Comparison of ENCODE assay signal across 19 cellular contexts in the genomic region with DNA sequence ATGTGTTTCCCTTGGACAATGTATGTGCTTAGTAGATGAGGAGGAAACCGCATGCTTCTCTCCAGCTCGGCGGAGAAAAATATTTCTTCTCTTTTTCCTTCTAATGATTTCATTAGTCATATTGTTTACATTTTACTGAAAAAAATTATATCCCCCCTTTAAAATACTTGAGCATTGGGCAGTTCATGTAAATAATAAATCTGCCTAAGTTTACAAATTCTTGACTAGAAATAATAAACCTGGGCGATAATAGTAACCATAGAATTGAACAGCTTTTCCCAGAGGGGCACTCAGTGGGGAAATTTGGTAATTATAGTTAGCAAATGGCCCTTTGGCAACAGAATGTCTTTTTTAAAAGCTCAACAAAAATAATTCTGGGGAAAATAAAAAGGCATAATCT. TPM values are rescaled to one million over a fixed set of nuclear protein-coding genes. Genes with fewer than 3 reads are reported as not detected.
DNase-seq lines count a peak whose midpoint lies in the region; ATAC-seq and TF ChIP-seq lines count a peak whose summit lies in the region.
"Had no signal": no experiment of that assay in that cellular context is flagged by ENCODE, and none has a peak within 500 bp of the region (broad histone marks: within the 10 kb centered on the region; RNA-seq: fewer than 3 reads in every experiment).

No MANE protein-coding gene starts in this region.

- intact Hi-C loops in IMR-90 (cut with micrococcal nuclease), result no loop called here
- intact Hi-C loops in Right ventricle myocardium inferior (cut with DNase I), result no loop called here

- H4K20me1 ChIP-seq in IMR-90 (ENCODE audit: insufficient read depth, low read length), result no peaks in the 10 kb centered on the region
- H4K20me1 ChIP-seq: BLaER1 treated with 17β-estradiol and CSF1 and Interleukin-3, amounts not matched to agents 10 nM and 100 nM had no signal

- H3K56ac ChIP-seq in IMR-90 (ENCODE audit: extremely low read depth, insufficient read depth, low read length), result no peak overlapping the region

- H3K9me1 ChIP-seq in IMR-90 (ENCODE audit: insufficient read depth, low read length), result no peaks in the 10 kb centered on the region; the same call in 1 of the 2 replicates

- TF ChIP-seq CTCF in AG04450 (IDR thresholded peaks at IDR 0.05; ENCODE audit: low read depth, low read length), result no peak
- TF ChIP-seq CTCF in IMR-90 (conservative IDR thresholded peaks at IDR 0.05; ENCODE audit: low read depth, low read length), result no peak

- CTCF ChIA-PET in AG04450 (lab: Charles Lee) (interaction anchor here (1.3 to 2.1 kb wide), 4 partner anchors 44 to 387 kb away, joined by 4 to 8 read pairs (median 5); a partner anchor contains a TSS), IMR-90 (lab: Yijun Ruan, JAX) (no interaction called here)

- DNase-seq in AG04450 (ENCODE audit: low read depth, low spot score) (peak; percentile 46), IMR-90 (peak; percentile 68), fibroblast of gingiva (ENCODE audit: low read depth) (peak; percentile 46), T-helper 1 cell (no peak), Right ventricle myocardium inferior (ENCODE audit: missing footprints) (no peak)
- DNase-seq: AML-193; BE2C; CD4-positive, alpha-beta T cell; CD8-positive, alpha-beta memory T cell; DMS 273 treated with DMSO at 0.1 percent for 48 hours; DMS79; EL; GDM1; GOT3; H7; HCEC 1CT had no signal

- H4K5ac ChIP-seq in IMR-90 (ENCODE audit: low read depth, low read length), result no peak overlapping the region

- H2AFZ ChIP-seq in IMR-90 (replicated peaks; ENCODE audit: low read length, poor library complexity), result no peak overlapping the region

- H2BK5ac ChIP-seq in IMR-90 (ENCODE audit: low read depth, low read length, poor library complexity, severe bottlenecking), result no peak overlapping the region

- H3K9me3 ChIP-seq in AG04450 (ENCODE audit: control insufficient read depth, insufficient read depth, low read length) (no peaks in the 10 kb centered on the region), IMR-90 (ENCODE audit: control insufficient read depth, insufficient read depth, low read length) (no peaks in the 10 kb centered on the region)
- H3K9me3 ChIP-seq: BE2C; BLaER1 treated with 17β-estradiol and CSF1 and Interleukin-3, amounts not matched to agents 10 nM and 100 nM had no signal

- no TSS peak for BruUV-seq in IMR-90 (replicated peaks; lab: Mats Ljungman, UMichigan)

- in situ Hi-C loops in IMR-90 (cut with MboI; ENCODE audit: low sequenced_read_pairs), result no loop called here

- TF ChIP-seq RAD21 in IMR-90 (IDR thresholded peaks at IDR 0.05; ENCODE audit: low read length), result no peak

- H3K23ac ChIP-seq in IMR-90 (ENCODE audit: low read depth, low read length), result no peak overlapping the region

- no peak overlapping the region for H2AK5ac ChIP-seq in IMR-90 (ENCODE audit: low read depth, low read length)

- dilution Hi-C loops in IMR-90 (cut with HindIII; ENCODE audit: low sequenced_read_pairs, unreplicated experiment), result no loop called here

- H3K27ac ChIP-seq in AG04450 (ENCODE audit: low read depth, low read length) (no peak overlapping the region), IMR-90 (ENCODE audit: insufficient read depth, low read length) (peak overlapping the region; percentile 19; the same call in 1 of the 2 replicates)
- H3K27ac ChIP-seq: BLaER1 treated with 17β-estradiol and CSF1 and Interleukin-3, amounts not matched to agents 10 nM and 100 nM had no signal

- H3K18ac ChIP-seq in IMR-90 (ENCODE audit: low read depth, low read length), result no peak overlapping the region

- H4K91ac ChIP-seq in IMR-90 (ENCODE audit: insufficient read depth, low read depth, low read length), result no peak overlapping the region

- H3K9ac ChIP-seq in IMR-90 (ENCODE audit: low read depth, low read length), result no peak overlapping the region
- H3K9ac ChIP-seq: BLaER1 treated with 17β-estradiol and CSF1 and Interleukin-3, amounts not matched to agents 10 nM and 100 nM had no signal

- H2BK20ac ChIP-seq in IMR-90 (ENCODE audit: low read depth, low read length), result no peak overlapping the region

- H2AK9ac ChIP-seq in IMR-90 (replicated peaks; ENCODE audit: low read depth, low read length, poor library complexity), result no peak overlapping the region

- H3K36me3 ChIP-seq in IMR-90 (ENCODE audit: control insufficient read depth, insufficient read depth, low read length), result no peaks in the 10 kb centered on the region
- H3K36me3 ChIP-seq: BE2C; BLaER1 treated with 17β-estradiol and CSF1 and Interleukin-3, amounts not matched to agents 10 nM and 100 nM had no signal

- ATAC-seq in IMR-90 (ENCODE audit: low read depth), result peak; percentile 83
- ATAC-seq in GM19395 (IDR thresholded peaks at IDR 0.05; ENCODE audit: unreplicated experiment), result no peak
- ATAC-seq in Right ventricle myocardium inferior, result no peak
- ATAC-seq: GM12878 had no signal

- no peaks in the 10 kb centered on the region for H3K4me1 ChIP-seq in IMR-90 (ENCODE audit: control insufficient read depth, insufficient read depth, low read length)
- H3K4me1 ChIP-seq: BE2C had no signal

- peak overlapping the region; percentile 14 for H3K4me2 ChIP-seq in IMR-90 (ENCODE audit: low read depth, low read length)

- WGBS in IMR-90 (ENCODE audit: extremely low coverage in 2 of 2, insufficient read length in 1 of 2), 2 experiments, result no CpG with 5 or more reads among the region's 4 CpGs

- H4K8ac ChIP-seq in IMR-90 (ENCODE audit: low read depth in 2 of 2, low read length in 2 of 2), result no peak overlapping the region

- H3K27me3 ChIP-seq in AG04450 (ENCODE audit: control insufficient read depth, insufficient read depth, low read length) (no peaks in the 10 kb centered on the region), IMR-90 (ENCODE audit: control insufficient read depth, insufficient read depth, low read length) (no peaks in the 10 kb centered on the region)
- H3K27me3 ChIP-seq: BLaER1 treated with 17β-estradiol and CSF1 and Interleukin-3, amounts not matched to agents 10 nM and 100 nM had no signal

- no peak overlapping the region for H2BK120ac ChIP-seq in IMR-90 (ENCODE audit: low read depth, low read length)

- H3K14ac ChIP-seq in IMR-90 (replicated peaks; ENCODE audit: low read depth, low read length), result no peak overlapping the region

- H3K79me1 ChIP-seq in IMR-90 (ENCODE audit: low read depth in 1 of 2, low read length in 2 of 2), result no peaks in the 10 kb centered on the region

- H3K4ac ChIP-seq in IMR-90 (ENCODE audit: low read depth, low read length), result no peak overlapping the region

- H3K4me3 ChIP-seq in AG04450 (ENCODE audit: low read depth, low read length) (no peak overlapping the region), IMR-90 (ENCODE audit: insufficient read depth, low read depth, low read length) (no peak overlapping the region)
- H3K4me3 ChIP-seq: BLaER1 treated with 17β-estradiol and CSF1 and Interleukin-3, amounts not matched to agents 10 nM and 100 nM; GM12878 had no signal

- no peak overlapping the region for H2BK15ac ChIP-seq in IMR-90 (ENCODE audit: low read depth, low read length)

- POLR2A ChIA-PET in AG04450 (lab: Yijun Ruan, JAX) (interaction anchor here (0.6 to 1.8 kb wide), 5 partner anchors 15 to 93 kb away, joined by 3 to 5 read pairs (median 3); a partner anchor contains a TSS), IMR-90 (lab: Charles Lee; ENCODE audit: unreplicated experiment) (no interaction called here)

- TF ChIP-seq POLR2A in IMR-90 (IDR thresholded peaks at IDR 0.05; ENCODE audit: low read depth, low read length), result no peak

TF ChIP-seq in IMR-90, 13 proteins besides CTCF, POLR2A, EP300 and RAD21:
- no peak for TF ChIP-seq BHLHE40 (IDR thresholded peaks at IDR 0.05; ENCODE audit: low read depth, low read length)
- no peak for TF ChIP-seq RCOR1 (IDR thresholded peaks at IDR 0.05; ENCODE audit: insufficient replicate concordance, low read length)
- no peak for TF ChIP-seq CHD1 (IDR thresholded peaks at IDR 0.05; ENCODE audit: low read depth, low read length)
- TF ChIP-seq, protein P1, sequence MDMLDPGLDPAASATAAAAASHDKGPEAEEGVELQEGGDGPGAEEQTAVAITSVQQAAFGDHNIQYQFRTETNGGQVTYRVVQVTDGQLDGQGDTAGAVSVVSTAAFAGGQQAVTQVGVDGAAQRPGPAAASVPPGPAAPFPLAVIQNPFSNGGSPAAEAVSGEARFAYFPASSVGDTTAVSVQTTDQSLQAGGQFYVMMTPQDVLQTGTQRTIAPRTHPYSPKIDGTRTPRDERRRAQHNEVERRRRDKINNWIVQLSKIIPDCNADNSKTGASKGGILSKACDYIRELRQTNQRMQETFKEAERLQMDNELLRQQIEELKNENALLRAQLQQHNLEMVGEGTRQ (IDR thresholded peaks at IDR 0.05; ENCODE audit: low read depth, low read length), result no peak
- no peak for TF ChIP-seq MAFK (IDR thresholded peaks at IDR 0.05; ENCODE audit: low read depth, low read length)
- no peak for TF ChIP-seq NFE2L2 (IDR thresholded peaks at IDR 0.05; ENCODE audit: low read depth, low read length)
- no peak for TF ChIP-seq FOS (IDR thresholded peaks at IDR 0.05; ENCODE audit: low read depth, low read length)
- TF ChIP-seq, protein P2, sequence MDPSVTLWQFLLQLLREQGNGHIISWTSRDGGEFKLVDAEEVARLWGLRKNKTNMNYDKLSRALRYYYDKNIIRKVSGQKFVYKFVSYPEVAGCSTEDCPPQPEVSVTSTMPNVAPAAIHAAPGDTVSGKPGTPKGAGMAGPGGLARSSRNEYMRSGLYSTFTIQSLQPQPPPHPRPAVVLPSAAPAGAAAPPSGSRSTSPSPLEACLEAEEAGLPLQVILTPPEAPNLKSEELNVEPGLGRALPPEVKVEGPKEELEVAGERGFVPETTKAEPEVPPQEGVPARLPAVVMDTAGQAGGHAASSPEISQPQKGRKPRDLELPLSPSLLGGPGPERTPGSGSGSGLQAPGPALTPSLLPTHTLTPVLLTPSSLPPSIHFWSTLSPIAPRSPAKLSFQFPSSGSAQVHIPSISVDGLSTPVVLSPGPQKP (IDR thresholded peaks at IDR 0.05; ENCODE audit: borderline replicate concordance, low read depth, low read length), result no peak
- TF ChIP-seq MXI1 (IDR thresholded peaks at IDR 0.05; ENCODE audit: borderline replicate concordance, low read depth, low read length), result no peak
- TF ChIP-seq CEBPB (IDR thresholded peaks at IDR 0.05; ENCODE audit: low read depth, low read length), result no peak
- no peak for TF ChIP-seq SMC3 (IDR thresholded peaks at IDR 0.05; ENCODE audit: low read depth, low read length)
- no peak for TF ChIP-seq RFX5 (IDR thresholded peaks at IDR 0.05; ENCODE audit: low read depth, low read length)
- TF ChIP-seq MAZ (IDR thresholded peaks at IDR 0.05; ENCODE audit: borderline replicate concordance, low read depth, low read length), result no peak
TF ChIP-seq in IMR-90: peak in this region for 0.

RNA-seq across cellular contexts. Expression of a gene that starts 55.4 kb away (rescaled TPM):
- polyA plus RNA-seq in AG04450 (2011; rRNA removed) (63.9 and 104 TPM in 2 replicates), IMR-90 (2012; rRNA removed) (62.7 and 93.2 TPM in 2 replicates)
- 9.8 and 12.2 TPM in 2 replicates for polyA minus RNA-seq in AG04450 (2011; rRNA and poly(A)+ RNA removed)
- total RNA-seq in IMR-90 (2012; rRNA removed) (14.9 and 83.9 TPM in 2 replicates), Right ventricle myocardium inferior (24.0 TPM)
- 4.3 and 6.6 TPM in 2 replicates for polyA plus RNA-seq in IMR-90 (2012; cell fraction: cytosol; rRNA removed)
- 0.66 and 6.4 TPM in 2 replicates for polyA plus RNA-seq in IMR-90 (2012; cell fraction: nucleus; rRNA removed; ENCODE audit: low replicate concordance)

Comparison
In these comparisons a context has a peak if more than half of its experiments do, and no peak if none do; other contexts are left out.
1. DNase-seq: peak in AG04450 (single experiment), IMR-90 (single experiment) and fibroblast of gingiva (single experiment); none in T-helper 1 cell (0 of 5) and Right ventricle myocardium inferior (single experiment).